Comparison of ENCODE assay signal across 21 cellular contexts in the genomic region with DNA sequence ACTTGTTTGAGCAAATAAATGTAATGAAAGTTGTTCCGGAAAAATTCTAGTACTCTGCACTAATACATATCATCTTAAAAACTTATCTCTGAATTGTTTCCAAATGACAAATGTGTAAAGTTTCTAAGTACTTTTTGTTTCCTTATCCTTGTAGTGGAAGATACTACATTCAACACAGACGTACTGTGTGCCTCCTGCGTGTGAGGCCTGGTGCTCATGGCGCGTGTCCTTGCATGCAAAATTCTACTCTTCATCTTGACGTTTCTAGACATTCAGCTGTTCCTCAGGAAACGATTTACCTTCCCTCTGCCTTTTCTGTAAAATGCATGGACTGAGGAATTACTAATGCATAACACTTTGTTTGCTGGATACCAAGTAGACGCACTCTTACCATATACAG. TPM values are rescaled to one million over a fixed set of nuclear protein-coding genes. Genes with fewer than 3 reads are reported as not detected.
DNase-seq lines count a peak whose midpoint lies in the region; ATAC-seq and TF ChIP-seq lines count a peak whose summit lies in the region.
"Had no signal": no experiment of that assay in that cellular context is flagged by ENCODE, and none has a peak within 500 bp of the region (broad histone marks: within the 10 kb centered on the region; RNA-seq: fewer than 3 reads in every experiment).

No MANE protein-coding gene starts in this region.

- H3K4me1 ChIP-seq in DND-41 (ENCODE audit: insufficient read depth, low read length) (peaks cover 27% of the 10 kb centered on the region), colonic mucosa (peaks cover 9% of the 10 kb centered on the region), skeletal muscle tissue (ENCODE audit: control insufficient read depth in 3 of 3, insufficient read depth in 3 of 3, low read length in 3 of 3) (peaks cover 23 to 39% (median 32%) of the 10 kb centered on the region in 3 donors)
- H3K4me1 ChIP-seq: ascending aorta, BE2C had no signal

- ATAC-seq in DND-41 (ENCODE audit: insufficient read depth, low read depth) (no peak), GM19324 (IDR thresholded peaks at IDR 0.05; ENCODE audit: low FRiP score, unreplicated experiment) (no peak), HG03354 (IDR thresholded peaks at IDR 0.05; ENCODE audit: poor library complexity, severe bottlenecking, unreplicated experiment) (no peak)

- no peaks in the 10 kb centered on the region for H3K27me3 ChIP-seq in DND-41 (ENCODE audit: insufficient read depth, low read length, poor library complexity)
- H3K27me3 ChIP-seq in colonic mucosa, result no peaks in the 10 kb centered on the region
- H3K27me3 ChIP-seq in skeletal muscle tissue (ENCODE audit: control insufficient read depth in 3 of 3, insufficient read depth in 3 of 3, low read length in 3 of 3), result no peaks in the 10 kb centered on the region
- H3K27me3 ChIP-seq: ascending aorta, tibial nerve had no signal

- TF ChIP-seq CTCF in DND-41 (IDR thresholded peaks at IDR 0.05; ENCODE audit: borderline replicate concordance, extremely low read depth, low read length, poor library complexity, severe bottlenecking), result no peak
- TF ChIP-seq CTCF in colonic mucosa (IDR thresholded peaks at IDR 0.05), result no peak

- H3K9me3 ChIP-seq in DND-41 (ENCODE audit: insufficient read depth, low read length, severe bottlenecking) (no peaks in the 10 kb centered on the region), colonic mucosa (no peaks in the 10 kb centered on the region), skeletal muscle tissue (ENCODE audit: control insufficient read depth in 3 of 3, low read length in 3 of 3) (no peaks in the 10 kb centered on the region)
- H3K9me3 ChIP-seq: ascending aorta, BE2C, left lung, neutrophil, tibial nerve had no signal

- peaks cover 8% of the 10 kb centered on the region; the same call in 1 of the 2 replicates for H4K20me1 ChIP-seq in DND-41 (ENCODE audit: insufficient read depth, low read length)

- intact Hi-C loops in colonic mucosa (cut with DNase I), result no loop called here

- no peaks in the 10 kb centered on the region for H3K36me3 ChIP-seq in DND-41 (ENCODE audit: insufficient read depth, low read length)
- H3K36me3 ChIP-seq in colonic mucosa, result no peaks in the 10 kb centered on the region
- peaks cover 3 to 13% (median 7%) of the 10 kb centered on the region in 3 donors for H3K36me3 ChIP-seq in skeletal muscle tissue (ENCODE audit: control insufficient read depth in 3 of 3, insufficient read depth in 3 of 3, low read length in 3 of 3)
- H3K36me3 ChIP-seq: ascending aorta, BE2C, neutrophil had no signal

- H3K4me3 ChIP-seq in DND-41 (ENCODE audit: low read depth in 1 of 2, low read length in 2 of 2) (no peak overlapping the region), colonic mucosa (no peak overlapping the region), skeletal muscle tissue (ENCODE audit: low read length in 3 of 3) (peak overlapping the region in 1 of 3 donors; percentile 72)

- peak; percentile 10 for DNase-seq in activated effector memory CD4-positive, alpha-beta T cell treated with anti-CD3 and anti-CD28 coated beads, Interleukin-2, amount 50 U/mL, for 16 hours
- no peak for DNase-seq in activated effector memory CD4-positive, alpha-beta T cell treated with Interleukin-2 at 50 U/mL for 16 hours
- DNase-seq in DND-41 (no peak), colonic mucosa (no peak), activated gamma-delta T cell treated with Interleukin-2 at 50 U/mL for 16 hours (no peak)
- DNase-seq: activated CD4-positive, alpha-beta T cell treated with anti-CD3 and anti-CD28 coated beads, Interleukin-2, amount 50 U/mL, for 1 hour; activated CD8-positive, alpha-beta memory T cell treated with anti-CD3 and anti-CD28 coated beads, Interleukin-2, amount 50 U/mL, for 4 hours; BE2C; cerebellar nuclear complex; HFFc6; hippocampal formation; stimulated activated naive CD4-positive, alpha-beta T cell treated with Interleukin-2 at 50 U/mL for 16 hours had no signal

- H2AFZ ChIP-seq in DND-41 (ENCODE audit: low read depth, low read length), result no peak overlapping the region

- H3K9ac ChIP-seq in DND-41 (ENCODE audit: low read depth, low read length) (0 out of 2 replicates have a peak overlapping the region, but pooled peaks have one; percentile 5), colonic mucosa (ENCODE audit: low read depth in 2 of 2, low read length in 2 of 2) (peak overlapping the region in 1 of 2 donors; percentile 66), skeletal muscle tissue (ENCODE audit: low read depth in 1 of 3, low read length in 3 of 3) (peak overlapping the region in 2 of 3 donors; percentile 48 to 90)

- H3K27ac ChIP-seq in DND-41 (ENCODE audit: low read length), result no peak overlapping the region
- H3K27ac ChIP-seq in colonic mucosa, result peak overlapping the region; percentile 81
- peak overlapping the region; percentile 75 for H3K27ac ChIP-seq in skeletal muscle tissue (ENCODE audit: low read depth, low read length)
- H3K27ac ChIP-seq: ascending aorta, epithelial cell of prostate, tibial nerve, VCaP had no signal

- peak overlapping the region; percentile 56 for H3K4me2 ChIP-seq in DND-41 (ENCODE audit: insufficient read depth, low read length)

- no peaks in the 10 kb centered on the region for H3K79me2 ChIP-seq in DND-41 (ENCODE audit: insufficient read depth, low read length)

RNA-seq across cellular contexts. Expression of gene DLL1, which starts 11.5 kb away (rescaled TPM):
- 10 to 100 TPM; 16.1 to 26.8 TPM for total RNA-seq in colonic mucosa
- total RNA-seq in skeletal muscle tissue, result 13.6 TPM

RNA-seq across cellular contexts. Expression of gene FAM120B, which starts 27.1 kb away (rescaled TPM):
- total RNA-seq in colonic mucosa (10 to 100 TPM; 25.1 to 28.5 TPM), skeletal muscle tissue (33.9 TPM)
